In the genomic region with DNA sequence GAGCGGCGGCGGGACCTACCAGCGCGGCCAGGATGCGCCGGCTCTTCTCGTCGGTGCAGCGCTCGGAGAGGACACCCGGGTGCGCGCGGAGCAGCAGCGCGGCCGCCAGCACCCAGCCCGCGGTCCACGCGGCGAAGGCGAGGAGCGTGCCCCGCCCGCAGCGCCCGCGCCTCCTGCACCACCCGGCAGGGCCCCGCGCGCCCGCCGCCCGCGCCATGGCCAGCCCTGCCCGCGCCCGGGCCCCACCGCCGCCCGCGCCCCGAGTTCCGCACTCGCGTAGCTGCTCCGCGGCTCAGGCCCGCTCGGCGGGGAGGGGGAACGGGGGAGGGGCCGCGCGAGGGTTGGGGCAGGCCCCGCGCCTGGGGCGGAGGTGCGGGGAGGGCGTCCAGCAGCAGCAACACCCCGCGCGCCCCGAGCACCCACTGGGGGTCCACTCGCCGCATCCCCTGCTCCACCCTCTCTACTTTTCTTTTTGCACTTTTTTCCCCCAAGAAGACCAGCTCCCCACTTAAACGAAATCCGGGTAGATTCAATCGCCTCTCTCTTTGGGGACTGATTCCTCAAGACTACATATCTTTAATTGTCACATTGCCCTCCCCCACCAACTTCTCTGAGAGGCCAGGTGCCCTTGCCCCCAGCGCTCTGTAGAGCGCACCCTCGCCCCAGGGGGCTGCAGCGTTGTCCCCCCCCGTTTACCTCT, we compare ENCODE assay signal across 8 cellular contexts. TPM values are rescaled to one million over a fixed set of nuclear protein-coding genes. Genes with fewer than 3 reads are reported as not detected.
DNase-seq lines count a peak whose midpoint lies in the region; ATAC-seq and TF ChIP-seq lines count a peak whose summit lies in the region.

TSS of gene DIPK1C (minus strand) at position 266 of the 700 bp plus-strand sequence. CDS start at position 217, 49 bp downstream.

- H3K4me3 Mint-ChIP-seq in activated naive CD8-positive, alpha-beta T cell treated with anti-CD3 and anti-CD28 coated beads, Interleukin-2, amount 10 ng/mL, durations not matched to agents 7 days and 5 days: peak within 1 kb of the TSS; percentile 82
- no peak within 1 kb of the TSS for H3K4me3 Mint-ChIP-seq in activated CD4-positive, alpha-beta memory T cell treated with anti-CD3 and anti-CD28 coated beads, Interleukin-2, amount 10 ng/mL, durations not matched to agents 7 days and 5 days

- TF ChIP-seq CTCF in HEK293 (tag by site-specific recombination; IDR thresholded peaks at IDR 0.05) (no peak), gastrocnemius medialis (IDR thresholded peaks at IDR 0.05 in 4 of 5, conservative IDR thresholded peaks at IDR 0.05 in 1 of 5) (no peak)

- in situ Hi-C loops in gastrocnemius medialis (cut with MboI; ENCODE audit: low sequenced_read_pairs in 4 of 4) (no loop called here), KBM-7 (cut with MboI; ENCODE audit: low pct_unique_long_range_greater_than_20kb, low sequenced_read_pairs) (no loop called here)

- no peak within 1 kb of the TSS for H3K27ac Mint-ChIP-seq in activated naive CD8-positive, alpha-beta T cell treated with anti-CD3 and anti-CD28 coated beads, Interleukin-2, amount 10 ng/mL, durations not matched to agents 7 days and 5 days
- H3K27ac Mint-ChIP-seq in activated CD4-positive, alpha-beta memory T cell treated with anti-CD3 and anti-CD28 coated beads, Interleukin-2, amount 10 ng/mL, durations not matched to agents 7 days and 5 days: no peak within 1 kb of the TSS

- H3K27me3 Mint-ChIP-seq in activated naive CD8-positive, alpha-beta T cell treated with anti-CD3 and anti-CD28 coated beads, Interleukin-2, amount 10 ng/mL, durations not matched to agents 7 days and 5 days: peaks cover 67% of the 10 kb centered on the region
- peaks cover 60% of the 10 kb centered on the region for H3K27me3 Mint-ChIP-seq in activated CD4-positive, alpha-beta memory T cell treated with anti-CD3 and anti-CD28 coated beads, Interleukin-2, amount 10 ng/mL, durations not matched to agents 7 days and 5 days

- CTCF ChIA-PET in HEK293 (lab: Yijun Ruan, JAX): no interaction called here
- CTCF ChIA-PET in activated CD4-positive, alpha-beta memory T cell treated with anti-CD3 and anti-CD28 coated beads, Interleukin-2, amount 10 ng/mL, durations not matched to agents 7 days and 5 days (lab: Charles Lee): no interaction called here

- intact Hi-C loops in gastrocnemius medialis (cut with DNase I; ENCODE audit: low total_unique reads): no loop called here

- DNase-seq in activated naive CD8-positive, alpha-beta T cell treated with anti-CD3 and anti-CD28 coated beads, Interleukin-2, amount 10 ng/mL, durations not matched to agents 7 days and 5 days: peak; percentile 53
- DNase-seq in gastrocnemius medialis (no peak), NCI-H2029 treated with DMSO at 0.1 percent for 48 hours (lab: John Stamatoyannopoulos, UW) (no peak), T-helper 1 cell (no peak), KBM-7 (no peak)
- DNase-seq in activated CD4-positive, alpha-beta memory T cell treated with anti-CD3 and anti-CD28 coated beads, Interleukin-2, amount 10 ng/mL, durations not matched to agents 7 days and 5 days: no peak

- TF ChIP-seq POLR2A in gastrocnemius medialis (IDR thresholded peaks at IDR 0.05): no peak

- peaks cover 12 to 46% (median 26%) of the 10 kb centered on the region in 3 donors for H3K27me3 ChIP-seq in gastrocnemius medialis

- ATAC-seq in activated naive CD8-positive, alpha-beta T cell treated with anti-CD3 and anti-CD28 coated beads, Interleukin-2, amount 10 ng/mL, durations not matched to agents 7 days and 5 days (ENCODE audit: low read depth): peak; percentile 69
- no peak for ATAC-seq in gastrocnemius medialis

- POLR2A ChIA-PET in HEK293 (lab: Yijun Ruan, JAX): no interaction called here
- POLR2A ChIA-PET in activated naive CD8-positive, alpha-beta T cell treated with anti-CD3 and anti-CD28 coated beads, Interleukin-2, amount 10 ng/mL, durations not matched to agents 7 days and 5 days (lab: Charles Lee): no interaction called here
- POLR2A ChIA-PET in activated CD4-positive, alpha-beta memory T cell treated with anti-CD3 and anti-CD28 coated beads, Interleukin-2, amount 10 ng/mL, durations not matched to agents 7 days and 5 days (lab: Charles Lee): no interaction called here

- H3K4me1 ChIP-seq in HEK293 (ENCODE audit: control insufficient read depth, insufficient read depth, low read length): no peaks in the 10 kb centered on the region
- H3K4me1 ChIP-seq in gastrocnemius medialis: peaks cover 0 to 8% of the 10 kb centered on the region in 2 donors

- peak within 1 kb of the TSS; percentile 31 for H3K4me3 ChIP-seq in HEK293 (ENCODE audit: low read depth, low read length)
- peak within 1 kb of the TSS; percentile 37 for H3K4me3 ChIP-seq in iPS-11a (ENCODE audit: low read depth, low read length)
- peak within 1 kb of the TSS; percentile 42 to 52 (median 44) for H3K4me3 ChIP-seq in gastrocnemius medialis

- peaks cover 6% of the 10 kb centered on the region for H3K4me1 Mint-ChIP-seq in activated naive CD8-positive, alpha-beta T cell treated with anti-CD3 and anti-CD28 coated beads, Interleukin-2, amount 10 ng/mL, durations not matched to agents 7 days and 5 days
- H3K4me1 Mint-ChIP-seq in activated CD4-positive, alpha-beta memory T cell treated with anti-CD3 and anti-CD28 coated beads, Interleukin-2, amount 10 ng/mL, durations not matched to agents 7 days and 5 days: peaks cover 6% of the 10 kb centered on the region

- no peaks in the 10 kb centered on the region for H3K9me3 Mint-ChIP-seq in activated naive CD8-positive, alpha-beta T cell treated with anti-CD3 and anti-CD28 coated beads, Interleukin-2, amount 10 ng/mL, durations not matched to agents 7 days and 5 days
- H3K9me3 Mint-ChIP-seq in activated CD4-positive, alpha-beta memory T cell treated with anti-CD3 and anti-CD28 coated beads, Interleukin-2, amount 10 ng/mL, durations not matched to agents 7 days and 5 days: no peaks in the 10 kb centered on the region

- H3K27ac ChIP-seq in HEK293 (ENCODE audit: extremely low read depth, low read depth, low read length) (no peak within 1 kb of the TSS), gastrocnemius medialis (no peak within 1 kb of the TSS)

- H3K36me3 ChIP-seq in HEK293 (ENCODE audit: control insufficient read depth in 2 of 2, insufficient read depth in 1 of 2, low read length in 2 of 2): no peaks in the 10 kb centered on the region
- no peaks in the 10 kb centered on the region for H3K36me3 ChIP-seq in gastrocnemius medialis

- H3K36me3 Mint-ChIP-seq in activated naive CD8-positive, alpha-beta T cell treated with anti-CD3 and anti-CD28 coated beads, Interleukin-2, amount 10 ng/mL, durations not matched to agents 7 days and 5 days: peaks cover 2% of the 10 kb centered on the region
- H3K36me3 Mint-ChIP-seq in activated CD4-positive, alpha-beta memory T cell treated with anti-CD3 and anti-CD28 coated beads, Interleukin-2, amount 10 ng/mL, durations not matched to agents 7 days and 5 days (ENCODE audit: low read depth): no peaks in the 10 kb centered on the region

- H3K9me3 ChIP-seq in HEK293 (ENCODE audit: control insufficient read depth, insufficient read depth, low read depth, low read length): no peaks in the 10 kb centered on the region; the same call in 1 of the 2 replicates
- no peaks in the 10 kb centered on the region for H3K9me3 ChIP-seq in gastrocnemius medialis

TF ChIP-seq in HEK293, 187 proteins besides CTCF, POLR2A, EP300 and RAD21 (continues in another document):
- no peak for TF ChIP-seq ZNF16 (tag by site-specific recombination; IDR thresholded peaks at IDR 0.05; ENCODE audit: low read depth)
- no peak for TF ChIP-seq ZNF404 (tag by site-specific recombination; IDR thresholded peaks at IDR 0.05)
- no peak for TF ChIP-seq MZF1 (tag by site-specific recombination; IDR thresholded peaks at IDR 0.05; ENCODE audit: borderline replicate concordance)
- TF ChIP-seq, protein P1, sequence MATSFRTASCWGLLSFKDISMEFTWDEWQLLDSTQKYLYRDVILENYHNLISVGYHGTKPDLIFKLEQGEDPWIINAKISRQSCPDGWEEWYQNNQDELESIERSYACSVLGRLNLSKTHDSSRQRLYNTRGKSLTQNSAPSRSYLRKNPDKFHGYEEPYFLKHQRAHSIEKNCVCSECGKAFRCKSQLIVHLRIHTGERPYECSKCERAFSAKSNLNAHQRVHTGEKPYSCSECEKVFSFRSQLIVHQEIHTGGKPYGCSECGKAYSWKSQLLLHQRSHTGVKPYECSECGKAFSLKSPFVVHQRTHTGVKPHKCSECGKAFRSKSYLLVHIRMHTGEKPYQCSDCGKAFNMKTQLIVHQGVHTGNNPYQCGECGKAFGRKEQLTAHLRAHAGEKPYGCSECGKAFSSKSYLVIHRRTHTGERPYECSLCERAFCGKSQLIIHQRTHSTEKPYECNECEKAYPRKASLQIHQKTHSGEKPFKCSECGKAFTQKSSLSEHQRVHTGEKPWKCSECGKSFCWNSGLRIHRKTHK (tag by site-specific recombination; IDR thresholded peaks at IDR 0.05): no peak
- TF ChIP-seq ZNF626 (tag by site-specific recombination; IDR thresholded peaks at IDR 0.05): no peak
- no peak for TF ChIP-seq KLF1 (tag by site-specific recombination; IDR thresholded peaks at IDR 0.05)
- TF ChIP-seq, protein P2, sequence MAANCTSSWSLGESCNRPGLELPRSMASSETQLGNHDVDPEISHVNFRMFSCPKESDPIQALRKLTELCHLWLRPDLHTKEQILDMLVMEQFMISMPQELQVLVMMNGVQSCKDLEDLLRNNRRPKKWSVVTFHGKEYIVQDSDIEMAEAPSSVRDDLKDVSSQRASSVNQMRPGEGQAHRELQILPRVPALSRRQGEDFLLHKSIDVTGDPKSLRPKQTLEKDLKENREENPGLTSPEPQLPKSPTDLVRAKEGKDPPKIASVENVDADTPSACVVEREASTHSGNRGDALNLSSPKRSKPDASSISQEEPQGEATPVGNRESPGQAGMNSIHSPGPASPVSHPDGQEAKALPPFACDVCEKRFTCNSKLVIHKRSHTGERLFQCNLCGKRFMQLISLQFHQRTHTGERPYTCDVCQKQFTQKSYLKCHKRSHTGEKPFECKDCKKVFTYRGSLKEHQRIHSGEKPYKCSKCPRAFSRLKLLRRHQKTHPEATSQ (tag by site-specific recombination; IDR thresholded peaks at IDR 0.05): no peak
- no peak for TF ChIP-seq ZNF785 (tag by site-specific recombination; IDR thresholded peaks at IDR 0.05)

RNA-seq across cellular contexts. Expression of gene DIPK1C, which starts in this region (rescaled TPM):
- not detected for total RNA-seq in activated naive CD8-positive, alpha-beta T cell treated with anti-CD3 and anti-CD28 coated beads, Interleukin-2, amount 10 ng/mL, durations not matched to agents 7 days and 5 days
- total RNA-seq in gastrocnemius medialis: 1 to 10 TPM in 1 of 4 donors, under 1 TPM in 1, not detected in 2; 0.07 to 2.0 TPM
- not detected for total RNA-seq in activated CD4-positive, alpha-beta memory T cell treated with anti-CD3 and anti-CD28 coated beads, Interleukin-2, amount 10 ng/mL, durations not matched to agents 7 days and 5 days

Comparison
In these comparisons a context has a peak if more than half of its experiments do, and no peak if none do; other contexts are left out.
1. Peak in DNase-seq and ATAC-seq in activated naive CD8-positive, alpha-beta T cell treated with anti-CD3 and anti-CD28 coated beads, Interleukin-2, amount 10 ng/mL, durations not matched to agents 7 days and 5 days; RNA of the gene not detected or under 1 TPM.